1 cellular context compared by ENCODE assay signal in the genomic region with DNA sequence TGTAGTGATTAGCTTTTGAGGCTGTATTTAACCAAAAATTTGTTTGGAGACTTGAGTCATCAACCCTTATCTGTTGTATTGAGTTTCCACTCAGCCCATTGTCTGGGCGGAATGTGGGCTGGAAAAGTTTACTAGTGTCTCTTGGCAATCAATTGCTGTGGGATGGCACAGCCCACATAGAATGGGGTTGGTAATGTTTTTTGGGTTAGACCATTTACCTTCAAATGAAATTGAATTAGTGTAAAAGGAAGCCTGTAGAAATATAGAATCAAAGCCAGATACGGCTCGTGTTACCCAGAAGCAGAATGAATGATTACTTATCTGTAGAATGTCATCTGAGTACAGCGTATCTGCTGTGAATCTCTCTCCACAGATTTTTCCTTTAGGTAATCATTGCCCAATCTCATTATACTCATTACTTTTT.
TF ChIP-seq lines count a peak whose summit lies in the region.

No MANE protein-coding gene starts in this region.

TF ChIP-seq in A549, 52 proteins besides CTCF, POLR2A, EP300 and RAD21 (continued from another document):
- TF ChIP-seq, protein P1, sequence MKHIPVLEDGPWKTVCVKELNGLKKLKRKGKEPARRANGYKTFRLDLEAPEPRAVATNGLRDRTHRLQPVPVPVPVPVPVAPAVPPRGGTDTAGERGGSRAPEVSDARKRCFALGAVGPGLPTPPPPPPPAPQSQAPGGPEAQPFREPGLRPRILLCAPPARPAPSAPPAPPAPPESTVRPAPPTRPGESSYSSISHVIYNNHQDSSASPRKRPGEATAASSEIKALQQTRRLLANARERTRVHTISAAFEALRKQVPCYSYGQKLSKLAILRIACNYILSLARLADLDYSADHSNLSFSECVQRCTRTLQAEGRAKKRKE (CRISPR knock-in tag; IDR thresholded peaks at IDR 0.05; ENCODE audit: low read depth) = peak; percentile 93
- TF ChIP-seq RNF2 (IDR thresholded peaks at IDR 0.05; ENCODE audit: borderline replicate concordance, low read depth) = no peak
- TF ChIP-seq FOSB (CRISPR knock-in tag; IDR thresholded peaks at IDR 0.05) = no peak
- peak; percentile 91 for TF ChIP-seq GATA3 (IDR thresholded peaks at IDR 0.05; ENCODE audit: borderline replicate concordance)
- no peak for TF ChIP-seq HDAC2 (IDR thresholded peaks at IDR 0.05)
